1 cellular context compared by ENCODE assay signal in genomic region chr11:2699531-2700414, GRCh38.
TF ChIP-seq lines count a peak whose summit lies in the region.

Gene KCNQ1OT1 (minus strand): TSS chr11:2699994.

TF ChIP-seq in HepG2, 621 proteins besides CTCF, POLR2A, EP300 and RAD21 (continued from another document and continues in another):
- TF ChIP-seq HOXA5 (CRISPR knock-in tag; IDR thresholded peaks at IDR 0.05) (peak; percentile 93), ZBTB21 (CRISPR knock-in tag; IDR thresholded peaks at IDR 0.05) (peak; percentile 22; the same call in 1 of the 2 replicates), CREB1 (IDR thresholded peaks at IDR 0.05) (peak; percentile 89), CREB1 (CRISPR knock-in tag; IDR thresholded peaks at IDR 0.05) (peak; percentile 74; the same call in 1 of the 2 replicates), ZNF10 (CRISPR knock-in tag; IDR thresholded peaks at IDR 0.05; ENCODE audit: borderline replicate concordance, low read depth) (no peak), ZXDC (CRISPR knock-in tag; IDR thresholded peaks at IDR 0.05) (0 out of 2 replicates have a peak, but pooled peaks have one; percentile 15), NONO (IDR thresholded peaks at IDR 0.05) (no peak), NONO (CRISPR knock-in tag; conservative IDR thresholded peaks at IDR 0.05) (peak; percentile 95), ZNF75D (CRISPR knock-in tag; IDR thresholded peaks at IDR 0.05; ENCODE audit: borderline replicate concordance) (0 out of 2 replicates have a peak, but pooled peaks have one; percentile 69), LBX2 (CRISPR knock-in tag; IDR thresholded peaks at IDR 0.05; ENCODE audit: borderline replicate concordance) (peak; percentile 94; the same call in 1 of the 2 replicates), ZKSCAN5 (CRISPR knock-in tag; IDR thresholded peaks at IDR 0.05) (no peak; the same call in 1 of the 2 replicates), ARID3A (IDR thresholded peaks at IDR 0.05; ENCODE audit: low read depth, low read length) (no peak), ZNF326 (CRISPR knock-in tag; IDR thresholded peaks at IDR 0.05; ENCODE audit: borderline replicate concordance) (no peak), HHEX (CRISPR knock-in tag; IDR thresholded peaks at IDR 0.05) (no peak), REXO4 (CRISPR knock-in tag; IDR thresholded peaks at IDR 0.05; ENCODE audit: borderline replicate concordance) (no peak), HINFP (CRISPR knock-in tag; IDR thresholded peaks at IDR 0.05; ENCODE audit: low read depth) (peak; percentile 56; the same call in 1 of the 2 replicates), ZNF572 (CRISPR knock-in tag; IDR thresholded peaks at IDR 0.05) (no peak), ZBTB1 (CRISPR knock-in tag; IDR thresholded peaks at IDR 0.05; ENCODE audit: borderline replicate concordance) (no peak), ZNF496 (CRISPR knock-in tag; IDR thresholded peaks at IDR 0.05; ENCODE audit: insufficient replicate concordance) (no peak), DPF2 (CRISPR knock-in tag; IDR thresholded peaks at IDR 0.05; ENCODE audit: borderline replicate concordance, low read depth) (no peak), MTERF4 (CRISPR knock-in tag; IDR thresholded peaks at IDR 0.05) (peak; percentile 98), HOMEZ (CRISPR knock-in tag; IDR thresholded peaks at IDR 0.05; ENCODE audit: low read depth) (peak; percentile 36; the same call in 1 of the 2 replicates), ZNF629 (CRISPR knock-in tag; conservative IDR thresholded peaks at IDR 0.05) (0 out of 2 replicates have a peak, but pooled peaks have one; percentile 28), ZNF891 (CRISPR knock-in tag; IDR thresholded peaks at IDR 0.05) (peak; percentile 92), MLXIP (CRISPR knock-in tag; IDR thresholded peaks at IDR 0.05; ENCODE audit: borderline replicate concordance) (peak; percentile 85), ZBED4 (CRISPR knock-in tag; IDR thresholded peaks at IDR 0.05; ENCODE audit: borderline replicate concordance) (peak; percentile 71; the same call in 1 of the 2 replicates), ZNF230 (CRISPR knock-in tag; IDR thresholded peaks at IDR 0.05) (no peak), ESRRA (CRISPR knock-in tag; IDR thresholded peaks at IDR 0.05; ENCODE audit: low read depth) (peak; percentile 56; the same call in 1 of the 2 replicates), TAF15 (IDR thresholded peaks at IDR 0.05; ENCODE audit: low read depth, low read length, poor library complexity, severe bottlenecking) (no peak), PAXIP1 (CRISPR knock-in tag; conservative IDR thresholded peaks at IDR 0.05) (no peak), ZC3H4 (CRISPR knock-in tag; IDR thresholded peaks at IDR 0.05; ENCODE audit: borderline replicate concordance) (no peak), E2F1 (CRISPR knock-in tag; IDR thresholded peaks at IDR 0.05) (peak; percentile 75; the same call in 1 of the 2 replicates), POLR2AphosphoS2 (IDR thresholded peaks at IDR 0.05; ENCODE audit: low read depth, low read length) (peak; percentile 86; the same call in 1 of the 2 replicates), FOXM1 (CRISPR knock-in tag; IDR thresholded peaks at IDR 0.05) (peak; percentile 79; the same call in 1 of the 2 replicates), SP2 (CRISPR knock-in tag; IDR thresholded peaks at IDR 0.05) (peak; percentile 86)
